In genomic region chr1:211577826-211578639, GRCh38 we compare ENCODE assay signal across 8 cellular contexts. TPM values are rescaled to one million over a fixed set of nuclear protein-coding genes. Genes with fewer than 3 reads are reported as not detected.
DNase-seq lines count a peak whose midpoint lies in the region; ATAC-seq and TF ChIP-seq lines count a peak whose summit lies in the region.

No MANE protein-coding gene starts in this region.

- H3K4me2 ChIP-seq in GM23248 (ENCODE audit: unreplicated experiment), result peak overlapping the region; percentile 85

- H2AFZ ChIP-seq in GM23248, result no peak overlapping the region

- no peaks in the 10 kb centered on the region for H3K9me3 Mint-ChIP-seq in T-cell

- peaks cover 22% of the 10 kb centered on the region for H3K36me3 Mint-ChIP-seq in T-cell

- peak overlapping the region; percentile 95 for H3K4me3 ChIP-seq in GM23248
- peak overlapping the region; percentile 72 for H3K4me3 ChIP-seq in LNCaP clone FGC (ENCODE audit: low read depth, low read length)
- H3K4me3 ChIP-seq in right atrium auricular region, result peak overlapping the region; percentile 83 to 96
- H3K4me3 ChIP-seq in rectal smooth muscle tissue (ENCODE audit: low read length), result peak overlapping the region; percentile 86
- peak overlapping the region; percentile 59 to 78 for H3K4me3 ChIP-seq in vagina

- DNase-seq in GF-D8 (lab: John Stamatoyannopoulos, UW) (peak; percentile 34), GM23248 (peak; percentile 86), LNCaP clone FGC (ENCODE audit: low read depth) (no peak), T-cell (peak; percentile 42 to 79 (median 66)), amniotic epithelial cell (ENCODE audit: low read depth) (peak; percentile 43), right atrium auricular region (ENCODE audit: low spot score) (peak; percentile 78), vagina (ENCODE audit: extremely low spot score in 2 of 2) (peak in 1 of 2 donors; percentile 92)

- peak; percentile 47 to 55 (median 53) for ATAC-seq in T-cell (replicated peaks in 1 of 4)

- H3K9ac ChIP-seq in GM23248 (peak overlapping the region; percentile 89), rectal smooth muscle tissue (ENCODE audit: low read length) (peak overlapping the region; percentile 82)

- peaks cover 32% of the 10 kb centered on the region; the same call in 1 of the 2 replicates for H4K20me1 ChIP-seq in GM23248 (ENCODE audit: insufficient read depth)

- WGBS in GM23248 (ENCODE audit: low coverage in 1 of 2, low lambda C conversion rate in 2 of 2, missing lambda C conversion rate in 2 of 2), 2 experiments, result 0% methylated on average over 55 to 62 of the region's 75 CpGs

- peaks cover 29% of the 10 kb centered on the region for H3K36me3 ChIP-seq in GM23248 (ENCODE audit: low read depth)
- peaks cover 6% of the 10 kb centered on the region for H3K36me3 ChIP-seq in right atrium auricular region
- peaks cover 4% of the 10 kb centered on the region for H3K36me3 ChIP-seq in rectal smooth muscle tissue (ENCODE audit: control insufficient read depth, insufficient read depth, low read length)
- peaks cover 0 to 6% of the 10 kb centered on the region in 2 donors for H3K36me3 ChIP-seq in vagina

- no peak for TF ChIP-seq POLR2A in vagina (IDR thresholded peaks at IDR 0.05)

- H3K27me3 ChIP-seq in GM23248 (replicated peaks; ENCODE audit: insufficient read depth), result no peaks in the 10 kb centered on the region
- no peaks in the 10 kb centered on the region for H3K27me3 ChIP-seq in right atrium auricular region
- no peaks in the 10 kb centered on the region for H3K27me3 ChIP-seq in rectal smooth muscle tissue (ENCODE audit: control insufficient read depth, insufficient read depth, low read length)
- no peaks in the 10 kb centered on the region for H3K27me3 ChIP-seq in vagina

- H3F3A ChIP-seq in GM23248 (ENCODE audit: insufficient read depth), result peaks cover 44% of the 10 kb centered on the region

- intact Hi-C loops in vagina (cut with DNase I), result loop anchor here (5.0 kb wide), 2 partner anchors 39 to 74 kb away; no protein-coding TSS in a partner anchor

- CTCF ChIA-PET in T-cell (lab: Charles Lee), result interaction anchor here in 1 of 2 donors (0.9 to 2.8 kb wide), 6 partner anchors 28 to 255 kb away, joined by 3 to 14 read pairs (median 4); no protein-coding TSS in a partner anchor

- H3K27me3 Mint-ChIP-seq in T-cell, result no peaks in the 10 kb centered on the region

- H3K4me1 ChIP-seq in GM23248 (ENCODE audit: insufficient read depth) (peaks cover 64% of the 10 kb centered on the region), right atrium auricular region (peaks cover 0 to 51% of the 10 kb centered on the region in 2 donors), rectal smooth muscle tissue (ENCODE audit: control insufficient read depth, insufficient read depth, low read length) (peaks cover 7% of the 10 kb centered on the region), vagina (peaks cover 57% of the 10 kb centered on the region)

- H3K27ac ChIP-seq in GM23248, result peak overlapping the region; percentile 81
- peak overlapping the region; percentile 93 to 99 for H3K27ac ChIP-seq in right atrium auricular region
- peak overlapping the region; percentile 85 for H3K27ac ChIP-seq in rectal smooth muscle tissue (ENCODE audit: low read depth, low read length)
- peak overlapping the region; percentile 94 for H3K27ac ChIP-seq in vagina

- peak overlapping the region; percentile 89 to 94 (median 90) for H3K4me3 Mint-ChIP-seq in T-cell

- H3K27ac Mint-ChIP-seq in T-cell, result peak overlapping the region; percentile 84 to 87

- H3K4me1 Mint-ChIP-seq in T-cell, result peaks cover 36 to 48% (median 38%) of the 10 kb centered on the region in 3 donors

- POLR2A ChIA-PET in T-cell (lab: Charles Lee), result no interaction called here

- no peaks in the 10 kb centered on the region for H3K9me2 ChIP-seq in GM23248 (ENCODE audit: insufficient read depth)

- peaks cover 58% of the 10 kb centered on the region for H3K79me2 ChIP-seq in GM23248 (ENCODE audit: insufficient read depth)

- in situ Hi-C loops in GM23248 (cut with MboI), result no loop called here

- TF ChIP-seq CTCF in LNCaP clone FGC (IDR thresholded peaks at IDR 0.05; ENCODE audit: control insufficient read depth, extremely low read depth, insufficient read depth) (peak; percentile 92), right atrium auricular region (IDR thresholded peaks at IDR 0.05) (peak; percentile 86 to 96), vagina (IDR thresholded peaks at IDR 0.05) (peak; percentile 37 to 84 (median 77))

- no peaks in the 10 kb centered on the region for H3K9me3 ChIP-seq in GM23248 (ENCODE audit: low read depth)
- no peaks in the 10 kb centered on the region for H3K9me3 ChIP-seq in right atrium auricular region
- no peaks in the 10 kb centered on the region for H3K9me3 ChIP-seq in vagina

RNA-seq across cellular contexts. Expression of gene SLC30A1, which starts 0.9 kb away (rescaled TPM):
- 40.0 and 46.9 TPM in 2 replicates for total RNA-seq in GM23248 (2014; rRNA removed; shearing (Covaris generic))
- polyA plus RNA-seq in GM23248 (2016; fragmentation: Nextera tagmentation; extraction: Ambion mirVana), result 22.7 and 23.0 TPM in 2 replicates
- total RNA-seq in T-cell (10 to 100 TPM in 2 of 5 donors, 1 to 10 TPM in 3; 4.7 to 11.8 (median 9.4) TPM), right atrium auricular region (10 to 100 TPM; 10.5 to 13.1 TPM), vagina (19.2 TPM)
